15 cellular contexts compared by ENCODE assay signal in genomic region chr3:36959821-36960220, GRCh38. TPM values are rescaled to one million over a fixed set of nuclear protein-coding genes. Genes with fewer than 3 reads are reported as not detected.
A peak's percentile ranks its signal among the peaks of the same experiment; 100 is the strongest.
DNase-seq lines count a peak whose midpoint lies in the region; ATAC-seq and FAIRE-seq lines count a peak whose summit lies in the region.
"Had no signal": no experiment of that assay in that cellular context is flagged by ENCODE, and none has a peak within 500 bp of the region (broad histone marks: within the 10 kb centered on the region; RNA-seq: fewer than 3 reads in every experiment).

No MANE protein-coding gene starts in this region.

- DNase-seq in NCI-H82 (lab: John Stamatoyannopoulos, UW) (peak; percentile 6), NCI-H82 treated with DMSO at 0.1 percent for 48 hours (lab: John Stamatoyannopoulos, UW; ENCODE audit: unreplicated experiment) (no peak), NCI-H345 (lab: John Stamatoyannopoulos, UW) (peak; percentile 79), epithelial cell of prostate (ENCODE audit: low read depth, low spot score) (peak; percentile 24), amniotic stem cell (lab: John Stamatoyannopoulos, UW) (no peak), small intestine (no peak)
- DNase-seq in activated T-helper 2 cell treated with anti-CD3 and anti-CD28 coated beads, Interferon-gamma antibody, Interleukin-2, Interleukin-4, amounts not matched to agents 10 μg/mL and 5 μg/mL and 100 μg/mL, durations not matched to agents 14 hours and 24 hours and 36 hours (ENCODE audit: low spot score), result no peak
- DNase-seq in effector memory CD8-positive, alpha-beta T cell, result no peak
- DNase-seq: activated CD4-positive, alpha-beta T cell treated with anti-CD3 and anti-CD28 coated beads, Interleukin-2, amount 50 U/mL, for 48 hours; activated gamma-delta T cell; CD8-positive, alpha-beta memory T cell; dorsolateral prefrontal cortex; tibial artery had no signal

- H3K36me3 Mint-ChIP-seq in activated T-helper 2 cell treated with anti-CD3 and anti-CD28 coated beads, Interferon-gamma antibody, Interleukin-2, Interleukin-4, amounts not matched to agents 10 μg/mL and 5 μg/mL and 100 μg/mL, durations not matched to agents 14 hours and 24 hours and 36 hours (ENCODE audit: low read depth), result no peaks in the 10 kb centered on the region
- peaks cover 3% of the 10 kb centered on the region for H3K36me3 Mint-ChIP-seq in effector memory CD8-positive, alpha-beta T cell (ENCODE audit: insufficient read depth)

- no peak for FAIRE-seq in small intestine (lab: Jason Lieb, UNC)
- FAIRE-seq: A549 had no signal

- peaks cover 3 to 6% of the 10 kb centered on the region in 2 donors for H3K4me1 ChIP-seq in small intestine (ENCODE audit: control insufficient read depth in 2 of 2, insufficient read depth in 1 of 2, low read depth in 1 of 2, low read length in 1 of 2)

- intact Hi-C loops in activated T-helper 2 cell treated with anti-CD3 and anti-CD28 coated beads, Interferon-gamma antibody, Interleukin-2, Interleukin-4, amounts not matched to agents 10 μg/mL and 5 μg/mL and 100 μg/mL, durations not matched to agents 14 hours and 24 hours and 36 hours (cut with micrococcal nuclease), result loop anchor here (2.0 to 5.0 kb wide), 3 partner anchors 83 to 118 kb away; no protein-coding TSS in a partner anchor

- H3K27me3 Mint-ChIP-seq in activated T-helper 2 cell treated with anti-CD3 and anti-CD28 coated beads, Interferon-gamma antibody, Interleukin-2, Interleukin-4, amounts not matched to agents 10 μg/mL and 5 μg/mL and 100 μg/mL, durations not matched to agents 14 hours and 24 hours and 36 hours (ENCODE audit: low read depth), result no peaks in the 10 kb centered on the region
- no peaks in the 10 kb centered on the region for H3K27me3 Mint-ChIP-seq in effector memory CD8-positive, alpha-beta T cell
- H3K27me3 Mint-ChIP-seq: CD8-positive, alpha-beta memory T cell had no signal

- no peaks in the 10 kb centered on the region for H3K9me3 ChIP-seq in small intestine (ENCODE audit: control insufficient read depth, low read depth)
- H3K9me3 ChIP-seq: A549, tibial artery had no signal

- no peaks in the 10 kb centered on the region for H3K27me3 ChIP-seq in small intestine (ENCODE audit: control insufficient read depth in 2 of 2, insufficient read depth in 2 of 2, low read length in 2 of 2)
- H3K27me3 ChIP-seq: dorsolateral prefrontal cortex, tibial artery had no signal

- H3K36me3 ChIP-seq in small intestine (ENCODE audit: control insufficient read depth in 2 of 2, insufficient read depth in 2 of 2, low read length in 2 of 2), result no peaks in the 10 kb centered on the region
- H3K36me3 ChIP-seq: tibial artery had no signal

- no peak overlapping the region for H3K4me3 ChIP-seq in small intestine (ENCODE audit: low read depth in 1 of 2, low read length in 2 of 2)
- H3K4me3 ChIP-seq: A549, dorsolateral prefrontal cortex, tibial artery had no signal

- 27 to 52% (median 30%) methylated on average over 2 of the region's 2 CpGs for WGBS in small intestine, 3 donors

- H3K9me3 Mint-ChIP-seq in activated T-helper 2 cell treated with anti-CD3 and anti-CD28 coated beads, Interferon-gamma antibody, Interleukin-2, Interleukin-4, amounts not matched to agents 10 μg/mL and 5 μg/mL and 100 μg/mL, durations not matched to agents 14 hours and 24 hours and 36 hours, result no peaks in the 10 kb centered on the region
- no peaks in the 10 kb centered on the region for H3K9me3 Mint-ChIP-seq in effector memory CD8-positive, alpha-beta T cell
- H3K9me3 Mint-ChIP-seq: CD8-positive, alpha-beta memory T cell had no signal

- peaks cover 15% of the 10 kb centered on the region for H3K4me1 Mint-ChIP-seq in activated T-helper 2 cell treated with anti-CD3 and anti-CD28 coated beads, Interferon-gamma antibody, Interleukin-2, Interleukin-4, amounts not matched to agents 10 μg/mL and 5 μg/mL and 100 μg/mL, durations not matched to agents 14 hours and 24 hours and 36 hours (ENCODE audit: low read depth)
- H3K4me1 Mint-ChIP-seq in effector memory CD8-positive, alpha-beta T cell (ENCODE audit: low read depth in 2 of 2), result peaks cover 4 to 5% of the 10 kb centered on the region in 2 donors

- no peak overlapping the region for H3K27ac Mint-ChIP-seq in activated T-helper 2 cell treated with anti-CD3 and anti-CD28 coated beads, Interferon-gamma antibody, Interleukin-2, Interleukin-4, amounts not matched to agents 10 μg/mL and 5 μg/mL and 100 μg/mL, durations not matched to agents 14 hours and 24 hours and 36 hours
- H3K27ac Mint-ChIP-seq in effector memory CD8-positive, alpha-beta T cell, result peak overlapping the region in 1 of 2 donors; percentile 16

- H3K27ac ChIP-seq in epithelial cell of prostate (no peak overlapping the region), small intestine (ENCODE audit: low read depth in 1 of 2, low read length in 1 of 2) (no peak overlapping the region)
- H3K27ac ChIP-seq: A549, dorsolateral prefrontal cortex, tibial artery had no signal

- H3K4me3 Mint-ChIP-seq in activated T-helper 2 cell treated with anti-CD3 and anti-CD28 coated beads, Interferon-gamma antibody, Interleukin-2, Interleukin-4, amounts not matched to agents 10 μg/mL and 5 μg/mL and 100 μg/mL, durations not matched to agents 14 hours and 24 hours and 36 hours (ENCODE audit: low read depth), result no peak overlapping the region
- H3K4me3 Mint-ChIP-seq in effector memory CD8-positive, alpha-beta T cell, result no peak overlapping the region
- H3K4me3 Mint-ChIP-seq: CD8-positive, alpha-beta memory T cell had no signal

- no peak for ATAC-seq in effector memory CD8-positive, alpha-beta T cell (replicated peaks)
- ATAC-seq: A549, Panc1 had no signal

RNA-seq across cellular contexts. Expression of gene TRANK1, which starts 15.0 kb away (rescaled TPM):
- 1.1 and 1.8 TPM in 2 replicates for total RNA-seq in activated T-helper 2 cell treated with anti-CD3 and anti-CD28 coated beads, Interferon-gamma antibody, Interleukin-2, Interleukin-4, amounts not matched to agents 10 μg/mL and 5 μg/mL and 100 μg/mL, durations not matched to agents 14 hours and 24 hours and 36 hours
- 10 to 100 TPM in 2 of 3 donors, 1 to 10 TPM in 1; 8.8 to 23.5 (median 19.2) TPM for polyA plus RNA-seq in small intestine

RNA-seq across cellular contexts. Expression of gene EPM2AIP1, which starts 33.1 kb away (rescaled TPM):
- 17.7 and 20.4 TPM in 2 replicates for total RNA-seq in activated T-helper 2 cell treated with anti-CD3 and anti-CD28 coated beads, Interferon-gamma antibody, Interleukin-2, Interleukin-4, amounts not matched to agents 10 μg/mL and 5 μg/mL and 100 μg/mL, durations not matched to agents 14 hours and 24 hours and 36 hours
- polyA plus RNA-seq in small intestine, result 1 to 10 TPM; 1.8 to 4.0 (median 1.9) TPM

RNA-seq across cellular contexts. Expression of gene MLH1, which starts 33.5 kb away (rescaled TPM):
- total RNA-seq in activated T-helper 2 cell treated with anti-CD3 and anti-CD28 coated beads, Interferon-gamma antibody, Interleukin-2, Interleukin-4, amounts not matched to agents 10 μg/mL and 5 μg/mL and 100 μg/mL, durations not matched to agents 14 hours and 24 hours and 36 hours, result 61.9 and 64.4 TPM in 2 replicates
- 10 to 100 TPM in 2 of 3 donors, 1 to 10 TPM in 1; 5.6 to 20.2 (median 10.8) TPM for polyA plus RNA-seq in small intestine

Comparison
In these comparisons a context has a peak if more than half of its experiments do, and no peak if none do; other contexts are left out.
1. DNase-seq: peak in NCI-H82 (single experiment), NCI-H345 (single experiment) and epithelial cell of prostate (single experiment); none in NCI-H82 treated with DMSO at 0.1 percent for 48 hours (single experiment), activated T-helper 2 cell treated with anti-CD3 and anti-CD28 coated beads, Interferon-gamma antibody, Interleukin-2, Interleukin-4, amounts not matched to agents 10 μg/mL and 5 μg/mL and 100 μg/mL, durations not matched to agents 14 hours and 24 hours and 36 hours (single experiment), effector memory CD8-positive, alpha-beta T cell (0 of 3), amniotic stem cell (single experiment) and small intestine (single experiment).